ENCODE assay signal across 14 cellular contexts in the genomic region with DNA sequence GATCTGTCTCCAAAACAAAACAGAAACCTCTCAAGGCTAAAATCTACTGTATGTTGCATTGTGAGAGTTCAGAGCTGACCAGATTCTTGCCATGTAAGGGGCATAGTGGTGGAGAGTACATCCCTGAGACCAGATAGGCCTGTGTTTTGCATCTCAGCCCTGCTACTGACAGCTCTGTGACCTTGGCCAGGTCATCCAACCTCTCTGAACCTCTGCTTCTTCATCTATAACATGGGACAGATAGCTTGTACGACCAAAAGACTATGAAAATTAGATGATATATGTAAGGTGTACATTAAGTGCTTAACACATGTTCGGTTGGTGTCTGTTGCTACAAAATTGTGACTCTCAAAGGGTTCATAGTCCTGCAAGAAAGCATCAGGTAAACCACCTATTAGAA.
"Had no signal": no experiment of that assay in that cellular context is flagged by ENCODE, and none has a peak within 500 bp of the region (broad histone marks: within the 10 kb centered on the region; RNA-seq: fewer than 3 reads in every experiment).

No MANE protein-coding gene starts in this region.

- H3K27me3 ChIP-seq: heart left ventricle, right atrium auricular region had no signal

- H3K4me3 Mint-ChIP-seq: effector memory CD8-positive, alpha-beta T cell; naive thymus-derived CD4-positive, alpha-beta T cell had no signal

- H3K9me3 ChIP-seq: heart left ventricle, mucosa of descending colon, right atrium auricular region had no signal

- H3K27ac Mint-ChIP-seq: effector memory CD8-positive, alpha-beta T cell; naive thymus-derived CD4-positive, alpha-beta T cell had no signal

- DNase-seq: activated naive CD4-positive, alpha-beta T cell treated with anti-CD3 and anti-CD28 coated beads, Interleukin-2, amount 50 U/mL, for 16 hours; effector memory CD8-positive, alpha-beta T cell; foreskin melanocyte; heart left ventricle; left cardiac atrium; mucosa of descending colon; naive thymus-derived CD4-positive, alpha-beta T cell; nucleus accumbens; posterior cingulate gyrus; stimulated activated naive CD8-positive, alpha-beta T cell treated with anti-CD3 and anti-CD28 coated beads, Interleukin-15, Interleukin-2, amounts not matched to agents 100 U/mL and 50 U/mL, for 24 hours had no signal

- H3K4me3 ChIP-seq: heart left ventricle, lung, mucosa of descending colon, right atrium auricular region, smooth muscle cell had no signal

- H3K9me3 Mint-ChIP-seq: effector memory CD8-positive, alpha-beta T cell; naive thymus-derived CD4-positive, alpha-beta T cell had no signal

- H3K4me2 ChIP-seq: smooth muscle cell had no signal

- ATAC-seq: activated CD4-positive, CD25-positive, alpha-beta regulatory T cell treated with anti-CD3 and anti-CD28 coated beads, Interleukin-2, amount 50 U/mL, for 24 hours; effector memory CD8-positive, alpha-beta T cell; heart left ventricle; left cardiac atrium; mucosa of descending colon; naive thymus-derived CD4-positive, alpha-beta T cell; stimulated activated naive CD8-positive, alpha-beta T cell treated with anti-CD3 and anti-CD28 coated beads, Interleukin-15, Interleukin-2, amounts not matched to agents 100 U/mL and 50 U/mL, for 24 hours had no signal

- H3K36me3 ChIP-seq: heart left ventricle, right atrium auricular region had no signal
